Comparison of ENCODE assay signal across 13 cellular contexts in genomic region chr10:78263521-78263988, GRCh38.
DNase-seq lines count a peak whose midpoint lies in the region; ATAC-seq and TF ChIP-seq lines count a peak whose summit lies in the region.
"Had no signal": no experiment of that assay in that cellular context is flagged by ENCODE, and none has a peak within 500 bp of the region (broad histone marks: within the 10 kb centered on the region; RNA-seq: fewer than 3 reads in every experiment).

No MANE protein-coding gene starts in this region.

- no peaks in the 10 kb centered on the region for H4K20me1 ChIP-seq in fibroblast of lung (ENCODE audit: control insufficient read depth, extremely low read depth, insufficient read depth, low read length)

- peak overlapping the region; percentile 78 for H3K27ac ChIP-seq in fibroblast of lung (ENCODE audit: insufficient read depth, low read length)
- no peak overlapping the region for H3K27ac ChIP-seq in RWPE1
- H3K27ac ChIP-seq: heart right ventricle, SK-N-MC had no signal

- no peak for ATAC-seq in activated T-cell treated with anti-CD3 and anti-CD28 coated beads, Interleukin-2, amount 50 U/mL, for 4 hours
- ATAC-seq: activated CD4-positive, alpha-beta T cell treated with anti-CD3 and anti-CD28 coated beads for 36 hours; stimulated activated effector memory CD8-positive, alpha-beta T cell treated with anti-CD3 and anti-CD28 coated beads, Interleukin-12 subunit alpha, Interleukin-12 subunit beta, amount 100 ng/mL, for 72 hours had no signal

- H2AFZ ChIP-seq in fibroblast of lung (ENCODE audit: low read length): no peak overlapping the region

- H3K27me3 Mint-ChIP-seq in activated T-cell treated with anti-CD3 and anti-CD28 coated beads, Interleukin-2, amount 50 U/mL, for 4 hours (ENCODE audit: low read depth): no peaks in the 10 kb centered on the region
- no peaks in the 10 kb centered on the region for H3K27me3 Mint-ChIP-seq in Caco-2 (ENCODE audit: insufficient read depth, unreplicated experiment)
- H3K27me3 Mint-ChIP-seq: activated CD4-positive, alpha-beta T cell treated with anti-CD3 and anti-CD28 coated beads for 36 hours had no signal

- H3K4me1 ChIP-seq in fibroblast of lung (ENCODE audit: control insufficient read depth, extremely low read depth, insufficient read depth, low read length) (peaks cover 16% of the 10 kb centered on the region), Caco-2 (peaks cover 40% of the 10 kb centered on the region)

- no peaks in the 10 kb centered on the region for H3K27me3 ChIP-seq in MG63
- H3K27me3 ChIP-seq in fibroblast of lung (ENCODE audit: control insufficient read depth, insufficient read depth, low read length): no peaks in the 10 kb centered on the region
- no peaks in the 10 kb centered on the region for H3K27me3 ChIP-seq in Caco-2 (replicated peaks; ENCODE audit: control insufficient read depth, insufficient read depth, low read length)
- H3K27me3 ChIP-seq: heart right ventricle had no signal

- H3K9me3 ChIP-seq in MG63 (peaks cover 6% of the 10 kb centered on the region), fibroblast of lung (ENCODE audit: control insufficient read depth, insufficient read depth, low read depth, low read length) (no peaks in the 10 kb centered on the region), Caco-2 (no peaks in the 10 kb centered on the region; the same call in 1 of the 2 replicates)

- H3K36me3 Mint-ChIP-seq in activated T-cell treated with anti-CD3 and anti-CD28 coated beads, Interleukin-2, amount 50 U/mL, for 4 hours (ENCODE audit: insufficient read depth): no peaks in the 10 kb centered on the region
- H3K36me3 Mint-ChIP-seq in Caco-2 (ENCODE audit: insufficient read depth, unreplicated experiment): peaks cover 12% of the 10 kb centered on the region
- H3K36me3 Mint-ChIP-seq: CD4-positive, CD25-positive, alpha-beta regulatory T cell; stimulated activated effector memory CD8-positive, alpha-beta T cell treated with anti-CD3 and anti-CD28 coated beads, Interleukin-12 subunit alpha, Interleukin-12 subunit beta, amount 100 ng/mL, for 72 hours had no signal

- TF ChIP-seq CTCF in AG09309 (IDR thresholded peaks at IDR 0.05; ENCODE audit: control insufficient read depth, insufficient read depth, low read depth, low read length, missing control alignments) (no peak), fibroblast of lung (conservative IDR thresholded peaks at IDR 0.05 in 1 of 2, IDR thresholded peaks at IDR 0.05 in 1 of 2; ENCODE audit: low read depth in 1 of 2, low read length in 2 of 2) (no peak), Caco-2 (IDR thresholded peaks at IDR 0.05; ENCODE audit: insufficient read depth in 1 of 2, low read depth in 1 of 2, low read length in 1 of 2, severe bottlenecking in 1 of 2, unreplicated experiment in 1 of 2) (no peak), RWPE1 (conservative IDR thresholded peaks at IDR 0.05; ENCODE audit: low read depth) (no peak)

- H3K36me3 ChIP-seq in MG63: peaks cover 42% of the 10 kb centered on the region
- H3K36me3 ChIP-seq in fibroblast of lung (ENCODE audit: control insufficient read depth, insufficient read depth, low read length): no peaks in the 10 kb centered on the region
- H3K36me3 ChIP-seq in Caco-2 (ENCODE audit: control insufficient read depth, insufficient read depth, low read length): no peaks in the 10 kb centered on the region
- H3K36me3 ChIP-seq: heart right ventricle had no signal

- no peak overlapping the region for H3K4me3 ChIP-seq in AG09309 (ENCODE audit: control insufficient read depth, low read depth, low read length)
- no peak overlapping the region for H3K4me3 ChIP-seq in MG63
- H3K4me3 ChIP-seq in fibroblast of lung (replicated peaks in 1 of 4; ENCODE audit: control extremely low read depth in 1 of 4, insufficient read depth in 1 of 4, low read depth in 3 of 4, low read length in 4 of 4): no peak overlapping the region
- no peak overlapping the region for H3K4me3 ChIP-seq in Caco-2 (ENCODE audit: low read depth, low read length)
- H3K4me3 ChIP-seq: heart right ventricle, SK-N-MC had no signal

- no peak overlapping the region for H3K9ac ChIP-seq in fibroblast of lung (ENCODE audit: insufficient read depth, low read length)

- H3K4me2 ChIP-seq in fibroblast of lung (ENCODE audit: extremely low read depth, insufficient read depth, low read length): no peak overlapping the region

- BruUV-seq in Caco-2 (replicated peaks; lab: Mats Ljungman, UMichigan): no TSS peak

- CTCF ChIA-PET in Caco-2 (lab: Charles Lee) (no interaction called here), RWPE1 (lab: Yijun Ruan, JAX) (no interaction called here)

- H3K27ac Mint-ChIP-seq in Caco-2 (ENCODE audit: unreplicated experiment): no peak overlapping the region
- H3K27ac Mint-ChIP-seq: activated CD4-positive, alpha-beta T cell treated with anti-CD3 and anti-CD28 coated beads for 36 hours; CD4-positive, CD25-positive, alpha-beta regulatory T cell; stimulated activated effector memory CD8-positive, alpha-beta T cell treated with anti-CD3 and anti-CD28 coated beads, Interleukin-12 subunit alpha, Interleukin-12 subunit beta, amount 100 ng/mL, for 72 hours had no signal

- H3K79me2 ChIP-seq in fibroblast of lung (ENCODE audit: control insufficient read depth, insufficient read depth, low read length): no peaks in the 10 kb centered on the region

- no peaks in the 10 kb centered on the region for H3K4me1 Mint-ChIP-seq in activated T-cell treated with anti-CD3 and anti-CD28 coated beads, Interleukin-2, amount 50 U/mL, for 4 hours (ENCODE audit: low read depth)
- peaks cover 45% of the 10 kb centered on the region for H3K4me1 Mint-ChIP-seq in Caco-2 (ENCODE audit: low read depth, unreplicated experiment)
- H3K4me1 Mint-ChIP-seq: activated CD4-positive, alpha-beta T cell treated with anti-CD3 and anti-CD28 coated beads for 36 hours; CD4-positive, CD25-positive, alpha-beta regulatory T cell had no signal

- H3K4me3 Mint-ChIP-seq in activated T-cell treated with anti-CD3 and anti-CD28 coated beads, Interleukin-2, amount 50 U/mL, for 4 hours: no peak overlapping the region
- no peak overlapping the region for H3K4me3 Mint-ChIP-seq in Caco-2 (ENCODE audit: unreplicated experiment)
- H3K4me3 Mint-ChIP-seq: activated CD4-positive, alpha-beta T cell treated with anti-CD3 and anti-CD28 coated beads for 36 hours; CD4-positive, CD25-positive, alpha-beta regulatory T cell; stimulated activated effector memory CD8-positive, alpha-beta T cell treated with anti-CD3 and anti-CD28 coated beads, Interleukin-12 subunit alpha, Interleukin-12 subunit beta, amount 100 ng/mL, for 72 hours had no signal

- POLR2A ChIA-PET in Caco-2 (lab: Charles Lee) (interaction anchor here (0.5 kb wide), 1 partner anchor 218 kb away, joined by 6 read pairs; no protein-coding TSS in a partner anchor), RWPE1 (lab: Yijun Ruan, JAX; ENCODE audit: low non-redundant PET) (no interaction called here)

- DNase-seq in AG09309 (ENCODE audit: low read depth) (peak; percentile 60), MG63 (peak; percentile 96), fibroblast of lung (ENCODE audit: low read depth in 2 of 2) (peak in 1 of 2 donors; percentile 73), nucleus accumbens (lab: John Stamatoyannopoulos, UW) (peak in 52 of 56 donors; percentile 28 to 92 (median 73)), DMS 273 (lab: John Stamatoyannopoulos, UW; ENCODE audit: unreplicated experiment) (no peak), Caco-2 (no peak), RWPE1 (ENCODE audit: low spot score) (no peak)
- DNase-seq in activated T-cell treated with anti-CD3 and anti-CD28 coated beads, Interleukin-2, amount 50 U/mL, for 4 hours: no peak
- DNase-seq: activated CD4-positive, alpha-beta T cell treated with anti-CD3 and anti-CD28 coated beads for 36 hours; CD4-positive, CD25-positive, alpha-beta regulatory T cell; heart right ventricle had no signal

- intact Hi-C loops in Caco-2 (cut with micrococcal nuclease; ENCODE audit: unreplicated experiment): loop anchor here (5.0 kb wide), 2 partner anchors 46 to 804 kb away; partner anchors contain the start of gene ZMIZ1

- no peaks in the 10 kb centered on the region for H3K9me3 Mint-ChIP-seq in activated T-cell treated with anti-CD3 and anti-CD28 coated beads, Interleukin-2, amount 50 U/mL, for 4 hours
- no peaks in the 10 kb centered on the region for H3K9me3 Mint-ChIP-seq in Caco-2 (ENCODE audit: unreplicated experiment)
- H3K9me3 Mint-ChIP-seq: stimulated activated effector memory CD8-positive, alpha-beta T cell treated with anti-CD3 and anti-CD28 coated beads, Interleukin-12 subunit alpha, Interleukin-12 subunit beta, amount 100 ng/mL, for 72 hours had no signal

Comparison
In these comparisons a context has a peak if more than half of its experiments do, and no peak if none do; other contexts are left out.
1. DNase-seq: peak in AG09309 (single experiment), MG63 (single experiment) and nucleus accumbens (52 of 56); none in activated T-cell treated with anti-CD3 and anti-CD28 coated beads, Interleukin-2, amount 50 U/mL, for 4 hours (single experiment), DMS 273 (single experiment), Caco-2 (0 of 2) and RWPE1 (single experiment).